Comparison of ENCODE assay signal across 9 cellular contexts in the genomic region with DNA sequence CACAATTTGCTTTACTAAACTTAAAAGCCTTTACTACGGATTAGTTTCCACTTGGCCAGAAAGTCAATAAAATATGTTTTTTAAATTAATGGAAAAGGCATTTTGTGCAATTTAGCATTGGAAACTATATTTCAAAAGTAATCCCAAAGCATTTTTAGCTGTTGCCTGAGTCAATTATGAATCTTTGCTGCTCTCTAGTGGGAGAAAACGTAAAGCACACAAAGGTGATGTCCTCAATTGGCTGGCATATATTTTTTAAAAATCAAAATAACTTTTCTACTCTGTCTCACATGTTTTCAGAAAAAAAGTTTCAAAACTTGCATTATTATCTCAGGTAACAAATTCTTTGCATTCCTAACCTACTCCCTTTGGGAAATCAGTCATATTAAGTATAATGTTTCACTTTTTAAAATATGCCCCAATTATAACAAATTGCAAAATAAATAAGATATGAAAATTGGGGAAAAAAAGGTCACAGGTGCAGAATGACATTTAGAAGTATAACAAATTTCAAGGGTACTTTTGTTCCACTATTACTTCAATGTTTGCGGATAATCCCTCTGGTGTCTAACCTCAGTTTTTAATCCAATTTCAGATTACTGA. TPM values are rescaled to one million over a fixed set of nuclear protein-coding genes. Genes with fewer than 3 reads are reported as not detected.
A peak's percentile ranks its signal among the peaks of the same experiment; 100 is the strongest.
DNase-seq lines count a peak whose midpoint lies in the region; ATAC-seq, FAIRE-seq and TF ChIP-seq lines count a peak whose summit lies in the region.
"Had no signal": no experiment of that assay in that cellular context is flagged by ENCODE, and none has a peak within 500 bp of the region (broad histone marks: within the 10 kb centered on the region; RNA-seq: fewer than 3 reads in every experiment).

No MANE protein-coding gene starts in this region.

- no peak overlapping the region for H3K4me3 Mint-ChIP-seq in MCF 10A (ENCODE audit: unreplicated experiment)
- H3K4me3 Mint-ChIP-seq: IgD-negative memory B cell had no signal

- no peak overlapping the region for H3K27ac Mint-ChIP-seq in MCF 10A (ENCODE audit: low read depth, unreplicated experiment)
- H3K27ac Mint-ChIP-seq: IgD-negative memory B cell had no signal

- H3K27me3 Mint-ChIP-seq in MCF 10A (ENCODE audit: insufficient read depth, unreplicated experiment): no peaks in the 10 kb centered on the region
- H3K27me3 Mint-ChIP-seq: IgD-negative memory B cell had no signal

- no peak for TF ChIP-seq POLR2A in HepG2 (IDR thresholded peaks at IDR 0.05; ENCODE audit: insufficient read depth in 1 of 2, low read depth in 2 of 2, low read length in 2 of 2)

- in situ Hi-C loops in HepG2 (cut with HindIII; ENCODE audit: extremely low pct_ligation_motif_present, low pct_unique_long_range_greater_than_20kb): no loop called here

- no peaks in the 10 kb centered on the region for H3K9me3 ChIP-seq in HepG2 (ENCODE audit: low read length)
- no peaks in the 10 kb centered on the region for H3K9me3 ChIP-seq in effector memory CD4-positive, alpha-beta T cell (ENCODE audit: control insufficient read depth, low read length)

- no peak overlapping the region for H2AFZ ChIP-seq in HepG2 (ENCODE audit: low read length)

- H3K4me1 ChIP-seq in HepG2 (ENCODE audit: insufficient read depth, low read length): no peaks in the 10 kb centered on the region
- no peaks in the 10 kb centered on the region for H3K4me1 ChIP-seq in effector memory CD4-positive, alpha-beta T cell (ENCODE audit: control insufficient read depth, insufficient read depth, low read length, poor library complexity, severe bottlenecking)

- no peaks in the 10 kb centered on the region for H3K36me3 Mint-ChIP-seq in MCF 10A (ENCODE audit: insufficient read depth, unreplicated experiment)
- H3K36me3 Mint-ChIP-seq: IgD-negative memory B cell had no signal

- DNase-seq in AG09319 (ENCODE audit: extremely low read depth, low read depth) (no peak), GM12864 (ENCODE audit: low read depth) (peak; percentile 2), NCI-H1694 (lab: John Stamatoyannopoulos, UW) (peak; percentile 6), MCF 10A (ENCODE audit: unreplicated experiment) (peak; percentile 56), HepG2 (ENCODE audit: low spot score) (peak; percentile 18)
- DNase-seq in activated naive CD4-positive, alpha-beta T cell treated with anti-CD3 and anti-CD28 coated beads, Interleukin-2, amount 50 U/mL, for 16 hours: no peak
- DNase-seq in effector memory CD4-positive, alpha-beta T cell: no peak

- H3K36me3 ChIP-seq in HepG2 (replicated peaks in 1 of 2; ENCODE audit: control insufficient read depth in 1 of 2, insufficient read depth in 2 of 2, low read length in 2 of 2): no peaks in the 10 kb centered on the region
- H3K36me3 ChIP-seq in effector memory CD4-positive, alpha-beta T cell (ENCODE audit: control insufficient read depth, insufficient read depth, low read length): no peaks in the 10 kb centered on the region

- no peak overlapping the region for H3K4me2 ChIP-seq in HepG2 (ENCODE audit: low read depth, low read length)

- no peaks in the 10 kb centered on the region for H3K79me2 ChIP-seq in HepG2 (ENCODE audit: insufficient read depth, low read length)

- BruUV-seq in MCF 10A (replicated peaks; lab: Mats Ljungman, UMichigan): no TSS peak
- BruUV-seq in HepG2 (replicated peaks; lab: Mats Ljungman, UMichigan): no TSS peak

- no peak for TF ChIP-seq EP300 in HepG2 (IDR thresholded peaks at IDR 0.05; ENCODE audit: low read depth in 2 of 2, low read length in 2 of 2)
- TF ChIP-seq EP300 in HepG2 (CRISPR knock-in tag; IDR thresholded peaks at IDR 0.05; ENCODE audit: borderline replicate concordance): no peak

- intact Hi-C loops in MCF 10A (cut with micrococcal nuclease): loop anchor here (1.0 to 2.0 kb wide), 4 partner anchors 64 to 583 kb away; partner anchors contain the start of gene IGSF11
- intact Hi-C loops in HepG2 (cut with micrococcal nuclease; ENCODE audit: unreplicated experiment): loop anchor here (1.0 kb wide), 1 partner anchor 216 kb away; no protein-coding TSS in a partner anchor

- peak; percentile 71 for TF ChIP-seq CTCF in AG09319 (IDR thresholded peaks at IDR 0.05; ENCODE audit: low read depth, low read length)
- peak; percentile 56 for TF ChIP-seq CTCF in GM12864 (IDR thresholded peaks at IDR 0.05; ENCODE audit: low read depth, low read length, missing control alignments)
- peak; percentile 85 for TF ChIP-seq CTCF in MCF 10A (IDR thresholded peaks at IDR 0.05; ENCODE audit: unreplicated experiment)
- peak; percentile 62 for TF ChIP-seq CTCF in HepG2 (CRISPR knock-in tag; IDR thresholded peaks at IDR 0.05)

- CTCF ChIA-PET in MCF 10A (lab: Yijun Ruan, JAX) (interaction anchor here (0.6 to 12.8 kb wide), 14 partner anchors 13 to 1698 kb away, joined by 3 to 564 read pairs (median 4); partner anchors contain the start of genes IGSF11 and TEX55), HepG2 (lab: Yijun Ruan, JAX; ENCODE audit: low intra/inter-chr PET ratio, low total read pairs) (interaction anchor here (1.1 to 1.9 kb wide), 4 partner anchors 212 to 219 kb away, joined by 3 to 26 read pairs (median 10); no protein-coding TSS in a partner anchor)

- no peaks in the 10 kb centered on the region for H4K20me1 ChIP-seq in HepG2 (ENCODE audit: insufficient read depth, low read length)

- ATAC-seq in HepG2 (no peak), HG03439 (IDR thresholded peaks at IDR 0.05; ENCODE audit: unreplicated experiment) (no peak)

- no peak overlapping the region for H3K27ac ChIP-seq in HepG2 (ENCODE audit: extremely low read length, insufficient read depth, low read length)
- H3K27ac ChIP-seq in effector memory CD4-positive, alpha-beta T cell (ENCODE audit: insufficient read depth, low read length, poor library complexity, severe bottlenecking): no peak overlapping the region

- POLR2A ChIA-PET in MCF 10A (lab: Yijun Ruan, JAX) (interaction anchor here (0.5 to 1.2 kb wide), 6 partner anchors 9 to 237 kb away, joined by 3 to 7 read pairs (median 4); no protein-coding TSS in a partner anchor), HepG2 (lab: Yijun Ruan, JAX) (no interaction called here)

- no peaks in the 10 kb centered on the region for H3K27me3 ChIP-seq in HepG2 (ENCODE audit: control insufficient read depth in 1 of 2, insufficient read depth in 2 of 2, low read length in 2 of 2)
- H3K27me3 ChIP-seq in effector memory CD4-positive, alpha-beta T cell (replicated peaks; ENCODE audit: control insufficient read depth, insufficient read depth, low read length, poor library complexity, severe bottlenecking): no peaks in the 10 kb centered on the region

- TF ChIP-seq RAD21 in HepG2 (CRISPR knock-in tag; IDR thresholded peaks at IDR 0.05): peak; percentile 28; the same call in 1 of the 2 replicates

- peaks cover 10% of the 10 kb centered on the region for H3K4me1 Mint-ChIP-seq in MCF 10A (ENCODE audit: insufficient read depth, unreplicated experiment)
- H3K4me1 Mint-ChIP-seq: IgD-negative memory B cell had no signal

- H3K4me3 ChIP-seq in GM12864 (ENCODE audit: low read depth, low read length) (no peak overlapping the region), HepG2 (replicated peaks in 1 of 3; ENCODE audit: insufficient read depth in 1 of 3, low read depth in 2 of 3, low read length in 3 of 3) (no peak overlapping the region)
- H3K4me3 ChIP-seq in effector memory CD4-positive, alpha-beta T cell (ENCODE audit: insufficient read depth, low read depth, low read length, poor library complexity, severe bottlenecking): no peak overlapping the region

- FAIRE-seq in HepG2 (lab: Jason Lieb, UNC): no peak

- H3K9me3 Mint-ChIP-seq in MCF 10A (ENCODE audit: unreplicated experiment): no peaks in the 10 kb centered on the region
- H3K9me3 Mint-ChIP-seq: IgD-negative memory B cell had no signal

- H3K9ac ChIP-seq in HepG2 (ENCODE audit: insufficient read depth, low read depth, low read length): no peak overlapping the region

- WGBS in HepG2 (ENCODE audit: low lambda C conversion rate): 30% methylated on average over 3 of the region's 3 CpGs

TF ChIP-seq in HepG2, 621 proteins besides CTCF, POLR2A, EP300 and RAD21:
- TF ChIP-seq ADNP (CRISPR knock-in tag; IDR thresholded peaks at IDR 0.05) (no peak), STAG1 (CRISPR knock-in tag; IDR thresholded peaks at IDR 0.05) (peak; percentile 77), IRX3 (CRISPR knock-in tag; IDR thresholded peaks at IDR 0.05; ENCODE audit: borderline replicate concordance, low read depth) (no peak), SMC3 (IDR thresholded peaks at IDR 0.05; ENCODE audit: low read length) (peak; percentile 58), ARNT2 (CRISPR knock-in tag; IDR thresholded peaks at IDR 0.05; ENCODE audit: low read depth) (no peak)

RNA-seq across cellular contexts. Expression of gene TEX55, which starts 47.2 kb away (rescaled TPM):
- total RNA-seq in MCF 10A (2022) (not detected in 2 replicates), HepG2 (2016; rRNA removed; fragmentation: Illumina TruSeq; extraction: Trizol) (not detected in 2 replicates)
- total RNA-seq in HepG2 (2016; cell fraction: cytosol; rRNA removed; fragmentation: Illumina TruSeq; extraction: Trizol; ENCODE audit: low read depth): not detected in 2 replicates
- not detected in 2 replicates for total RNA-seq in HepG2 (2016; cell fraction: insoluble cytoplasmic fraction; rRNA removed; fragmentation: Illumina TruSeq; extraction: Trizol)
- total RNA-seq in HepG2 (2016; cell fraction: membrane; rRNA removed; fragmentation: Illumina TruSeq; extraction: Trizol): not detected in 2 replicates
- not detected in 2 replicates for total RNA-seq in HepG2 (2016; cell fraction: nucleus; rRNA removed; fragmentation: Illumina TruSeq; extraction: Trizol)
- not detected in 2 replicates for polyA plus RNA-seq in HepG2 (2011; rRNA removed)
- not detected in 2 replicates for polyA plus RNA-seq in HepG2 (2011; cell fraction: cytosol; rRNA removed)
- not detected in 2 replicates for polyA plus RNA-seq in HepG2 (2011; cell fraction: nucleus; rRNA removed)
- not detected in 2 replicates for polyA plus RNA-seq in HepG2 (2012)
- not detected in 2 replicates for polyA plus RNA-seq in HepG2 (2016; cell fraction: cytosol; fragmentation: Illumina TruSeq; extraction: Trizol; ENCODE audit: low read depth)
- not detected in 2 replicates for polyA plus RNA-seq in HepG2 (2016; cell fraction: insoluble cytoplasmic fraction; fragmentation: Illumina TruSeq; extraction: Trizol; ENCODE audit: low read depth)
- polyA plus RNA-seq in HepG2 (2016; cell fraction: membrane; fragmentation: Illumina TruSeq; extraction: Trizol; ENCODE audit: low read depth): not detected in 2 replicates
- not detected in 2 replicates for polyA plus RNA-seq in HepG2 (2016; cell fraction: nucleus; fragmentation: Illumina TruSeq; extraction: Trizol; ENCODE audit: insufficient read depth, low read depth)
- not detected in 2 replicates for polyA minus RNA-seq in HepG2 (2011; rRNA and poly(A)+ RNA removed; ENCODE audit: low replicate concordance)
- polyA minus RNA-seq in HepG2 (2011; cell fraction: cytosol; rRNA and poly(A)+ RNA removed): not detected in 2 replicates
- not detected in 2 replicates for polyA minus RNA-seq in HepG2 (2011; cell fraction: nucleus; rRNA and poly(A)+ RNA removed)
- polyA plus RNA-seq: IgD-negative memory B cell had no signal

Comparison
In these comparisons a context has a peak if more than half of its experiments do, and no peak if none do; other contexts are left out.
1. DNase-seq: peak in GM12864 (single experiment), NCI-H1694 (single experiment), MCF 10A (single experiment) and HepG2 (single experiment); none in AG09319 (single experiment), activated naive CD4-positive, alpha-beta T cell treated with anti-CD3 and anti-CD28 coated beads, Interleukin-2, amount 50 U/mL, for 16 hours (single experiment) and effector memory CD4-positive, alpha-beta T cell (0 of 3).
2. Peak in every context shown above with its lines, with median percentiles within 50 percentile points of each other: CTCF ChIP-seq.